In the genomic region with DNA sequence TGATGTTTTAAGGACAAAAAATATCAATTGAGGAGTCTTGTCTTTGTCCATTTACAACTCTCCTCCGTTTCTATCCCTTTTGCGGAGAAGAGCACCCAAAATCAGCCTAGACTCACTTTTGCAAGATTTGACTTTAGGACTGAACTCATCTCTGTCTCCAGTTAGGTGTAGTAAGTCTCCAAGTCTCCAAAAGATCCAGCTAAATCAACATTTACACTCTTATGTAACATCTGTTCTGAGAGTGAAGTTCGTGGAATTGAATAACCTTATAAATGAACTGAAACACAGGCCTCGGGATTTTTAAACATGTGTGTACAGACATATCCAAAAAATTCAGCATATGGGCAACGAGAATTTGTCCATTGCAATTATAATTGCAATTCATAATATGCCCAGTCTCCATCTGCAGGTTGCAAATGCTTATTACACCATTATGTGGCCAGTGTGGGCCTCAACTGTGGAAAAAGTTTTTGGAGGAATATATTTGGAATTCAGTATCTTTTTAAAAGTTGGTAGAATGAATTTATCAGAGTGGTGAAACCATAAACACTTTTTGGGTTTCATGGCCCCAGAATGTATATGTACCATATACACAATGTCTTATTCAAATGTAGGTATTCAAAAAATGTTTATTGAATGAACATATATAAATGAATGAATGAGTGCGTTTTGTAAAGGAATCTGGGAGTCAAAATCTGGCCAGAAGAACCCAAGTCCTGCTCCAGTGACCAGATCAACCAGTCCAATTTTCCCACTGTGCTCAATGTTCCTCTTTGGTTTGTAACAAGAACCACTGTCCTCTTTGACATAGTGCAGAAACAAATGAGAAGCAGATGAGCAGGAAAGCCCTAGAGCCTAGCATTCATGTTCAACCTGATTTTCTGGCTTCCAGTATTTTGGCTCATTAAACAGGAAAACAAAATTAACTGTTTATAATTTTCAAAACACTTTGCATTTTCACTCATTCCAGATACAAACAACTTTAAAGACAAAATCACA, we compare ENCODE assay signal across 19 cellular contexts. TPM values are rescaled to one million over a fixed set of nuclear protein-coding genes. Genes with fewer than 3 reads are reported as not detected.
DNase-seq lines count a peak whose midpoint lies in the region; ATAC-seq, FAIRE-seq and TF ChIP-seq lines count a peak whose summit lies in the region.
"Had no signal": no experiment of that assay in that cellular context is flagged by ENCODE, and none has a peak within 500 bp of the region (broad histone marks: within the 10 kb centered on the region; RNA-seq: fewer than 3 reads in every experiment).

No MANE protein-coding gene starts in this region.

- H3K27me3 ChIP-seq in BJ (ENCODE audit: control insufficient read depth, insufficient read depth, low read length) (peaks cover 5% of the 10 kb centered on the region), brain microvascular endothelial cell (replicated peaks) (no peaks in the 10 kb centered on the region), HepG2 (ENCODE audit: control insufficient read depth in 1 of 2, insufficient read depth in 2 of 2, low read length in 2 of 2) (no peaks in the 10 kb centered on the region; a peak in 1 of 5 replicates), uterus (no peaks in the 10 kb centered on the region)
- H3K27me3 ChIP-seq: testis had no signal

- peaks cover 22% of the 10 kb centered on the region for H3K27me3 Mint-ChIP-seq in HFFc6 (ENCODE audit: insufficient read depth)
- H3K27me3 Mint-ChIP-seq: activated CD4-positive, alpha-beta memory T cell treated with anti-CD3 and anti-CD28 coated beads, Interleukin-2, amount 10 ng/mL, durations not matched to agents 7 days and 5 days had no signal

- no peak overlapping the region for H3K4me2 ChIP-seq in HepG2 (ENCODE audit: low read depth, low read length)

- no peaks in the 10 kb centered on the region for H3K36me3 ChIP-seq in BJ (ENCODE audit: control insufficient read depth, insufficient read depth, low read length)
- no peaks in the 10 kb centered on the region for H3K36me3 ChIP-seq in brain microvascular endothelial cell (replicated peaks)
- no peaks in the 10 kb centered on the region for H3K36me3 ChIP-seq in HepG2 (replicated peaks in 1 of 2; ENCODE audit: control insufficient read depth in 1 of 2, insufficient read depth in 2 of 2, low read length in 2 of 2)
- H3K36me3 ChIP-seq in uterus = no peaks in the 10 kb centered on the region

- H3K4me1 ChIP-seq in HepG2 (ENCODE audit: insufficient read depth, low read length) (0 out of 2 replicates have a peak, but pooled peaks cover 8% of the 10 kb centered on the region), uterus (no peaks in the 10 kb centered on the region)
- H3K4me1 ChIP-seq: testis had no signal

- H3K9me3 ChIP-seq in HepG2 (ENCODE audit: low read length) (no peaks in the 10 kb centered on the region), uterus (no peaks in the 10 kb centered on the region)
- H3K9me3 ChIP-seq: testis had no signal

- H2AFZ ChIP-seq in HepG2 (ENCODE audit: low read length) = no peak overlapping the region

- no peak overlapping the region for H3K27ac Mint-ChIP-seq in HFFc6
- H3K27ac Mint-ChIP-seq: activated CD4-positive, alpha-beta memory T cell treated with anti-CD3 and anti-CD28 coated beads, Interleukin-2, amount 10 ng/mL, durations not matched to agents 7 days and 5 days had no signal

- no peaks in the 10 kb centered on the region for H3K36me3 Mint-ChIP-seq in HFFc6 (ENCODE audit: low read depth)

- H3K27ac ChIP-seq in brain microvascular endothelial cell (no peak overlapping the region), HepG2 (ENCODE audit: extremely low read length, insufficient read depth, low read length) (no peak overlapping the region), uterus (no peak overlapping the region)
- H3K27ac ChIP-seq: testis had no signal

- H3K4me3 ChIP-seq in BJ (ENCODE audit: low read depth, low read length) (no peak overlapping the region), brain microvascular endothelial cell (ENCODE audit: low read depth, low read length) (no peak overlapping the region), HepG2 (replicated peaks in 1 of 3; ENCODE audit: insufficient read depth in 1 of 3, low read depth in 2 of 3, low read length in 3 of 3) (no peak overlapping the region), uterus (no peak overlapping the region)
- H3K4me3 ChIP-seq: testis had no signal

- H3K9ac ChIP-seq in HepG2 (ENCODE audit: insufficient read depth, low read depth, low read length) = no peak overlapping the region

- ATAC-seq in HepG2 = peak; percentile 40; the same call in 1 of the 3 replicates

- TF ChIP-seq RAD21 in HepG2 (CRISPR knock-in tag; IDR thresholded peaks at IDR 0.05) = no peak

- no peaks in the 10 kb centered on the region for H3K79me2 ChIP-seq in HepG2 (ENCODE audit: insufficient read depth, low read length)

- no peaks in the 10 kb centered on the region for H3K9me3 Mint-ChIP-seq in HFFc6
- H3K9me3 Mint-ChIP-seq: activated CD4-positive, alpha-beta memory T cell treated with anti-CD3 and anti-CD28 coated beads, Interleukin-2, amount 10 ng/mL, durations not matched to agents 7 days and 5 days had no signal

- DNase-seq in BJ (ENCODE audit: low read depth) (no peak), HFFc6 (no peak), brain microvascular endothelial cell (no peak), HepG2 (ENCODE audit: low spot score) (no peak), uterus (no peak), medulla oblongata (ENCODE audit: extremely low spot score) (no peak), Kasumi-1 (lab: John Stamatoyannopoulos, UW) (no peak), NCI-H2171 (lab: John Stamatoyannopoulos, UW) (no peak)
- DNase-seq: activated CD4-positive, alpha-beta memory T cell treated with anti-CD3 and anti-CD28 coated beads, Interleukin-2, amount 10 ng/mL, durations not matched to agents 7 days and 5 days; activated effector memory CD4-positive, alpha-beta T cell treated with Interleukin-2 at 50 U/mL for 16 hours; aorta; effector memory CD4-positive, alpha-beta T cell; islet precursor cell; NCI-H2081 treated with DMSO at 0.1 percent for 48 hours; NCI-H82; Right ventricle myocardium superior; T1000; testis had no signal

- FAIRE-seq in HepG2 (lab: Jason Lieb, UNC) = no peak
- FAIRE-seq: GM12891 had no signal

- POLR2A ChIA-PET in BJ (lab: Charles Lee) = no interaction called here
- POLR2A ChIA-PET in HepG2 (lab: Yijun Ruan, JAX) = no interaction called here

- TF ChIP-seq EP300 in HepG2 (IDR thresholded peaks at IDR 0.05; ENCODE audit: low read depth in 2 of 2, low read length in 2 of 2) (no peak), HepG2 (CRISPR knock-in tag; IDR thresholded peaks at IDR 0.05; ENCODE audit: borderline replicate concordance) (no peak)

- in situ Hi-C loops in brain microvascular endothelial cell (cut with HindIII; ENCODE audit: low pct_ligation_motif_present, low sequenced_read_pairs) = no loop called here
- in situ Hi-C loops in HepG2 (cut with HindIII; ENCODE audit: extremely low pct_ligation_motif_present, low pct_unique_long_range_greater_than_20kb) = no loop called here

- H3K4me1 Mint-ChIP-seq in HFFc6 (ENCODE audit: low read depth) = no peaks in the 10 kb centered on the region

- TF ChIP-seq CTCF in BJ (IDR thresholded peaks at IDR 0.05; ENCODE audit: insufficient read depth, low read depth, low read length) (peak; percentile 19; the same call in 1 of the 2 replicates), HFFc6 (IDR thresholded peaks at IDR 0.05) (peak; percentile 64), brain microvascular endothelial cell (IDR thresholded peaks at IDR 0.05; ENCODE audit: low read depth, low read length, missing control alignments) (peak; percentile 39), HepG2 (CRISPR knock-in tag; IDR thresholded peaks at IDR 0.05) (no peak), uterus (IDR thresholded peaks at IDR 0.05) (no peak)

- H3K4me3 Mint-ChIP-seq in HFFc6 = no peak overlapping the region
- H3K4me3 Mint-ChIP-seq: activated CD4-positive, alpha-beta memory T cell treated with anti-CD3 and anti-CD28 coated beads, Interleukin-2, amount 10 ng/mL, durations not matched to agents 7 days and 5 days had no signal

- intact Hi-C loops in HepG2 (cut with micrococcal nuclease; ENCODE audit: unreplicated experiment) = no loop called here
- intact Hi-C loops in uterus (cut with DNase I; ENCODE audit: low total_unique reads) = no loop called here

- WGBS in HepG2 (ENCODE audit: low lambda C conversion rate) = 26% methylated on average over 6 of the region's 6 CpGs

- no peak for TF ChIP-seq POLR2A in HepG2 (IDR thresholded peaks at IDR 0.05; ENCODE audit: insufficient read depth in 1 of 2, low read depth in 2 of 2, low read length in 2 of 2)
- TF ChIP-seq POLR2A in uterus (IDR thresholded peaks at IDR 0.05) = no peak

- CTCF ChIA-PET in BJ (lab: Yijun Ruan, JAX) = interaction anchor here (0.6 to 1.6 kb wide), 3 partner anchors 20 to 222 kb away, joined by 3 to 6 read pairs (median 4); no protein-coding TSS in a partner anchor
- CTCF ChIA-PET in HepG2 (lab: Yijun Ruan, JAX; ENCODE audit: low intra/inter-chr PET ratio, low total read pairs) = no interaction called here

- no TSS peak for BruUV-seq in HepG2 (replicated peaks; lab: Mats Ljungman, UMichigan)

- H4K20me1 ChIP-seq in HepG2 (ENCODE audit: insufficient read depth, low read length) = no peaks in the 10 kb centered on the region

RNA-seq across cellular contexts. Expression of gene FAM124B, which starts 23.5 kb away (rescaled TPM):
- polyA plus RNA-seq in BJ (2011; rRNA removed) = 0.04 TPM in 1 of 2 replicates, not detected in the other
- polyA minus RNA-seq in BJ (2011; rRNA and poly(A)+ RNA removed) = not detected in 2 replicates
- under 1 TPM in 1 of 6 experiments, not detected in 5; 0.10 TPM for total RNA-seq in HFFc6 (2021; fragmentation: NEBNext Ultra II Directional; extraction: Animal tissue kit (Norgen Biotek cat#: 25700))
- total RNA-seq in HepG2 (2016; rRNA removed; fragmentation: Illumina TruSeq; extraction: Trizol) = not detected in 2 replicates
- not detected in 2 replicates for total RNA-seq in HepG2 (2016; cell fraction: cytosol; rRNA removed; fragmentation: Illumina TruSeq; extraction: Trizol; ENCODE audit: low read depth)
- not detected in 2 replicates for total RNA-seq in HepG2 (2016; cell fraction: insoluble cytoplasmic fraction; rRNA removed; fragmentation: Illumina TruSeq; extraction: Trizol)
- not detected in 2 replicates for total RNA-seq in HepG2 (2016; cell fraction: membrane; rRNA removed; fragmentation: Illumina TruSeq; extraction: Trizol)
- not detected in 2 replicates for total RNA-seq in HepG2 (2016; cell fraction: nucleus; rRNA removed; fragmentation: Illumina TruSeq; extraction: Trizol)
- not detected in 2 replicates for polyA plus RNA-seq in HepG2 (2011; rRNA removed)
- not detected in 2 replicates for polyA plus RNA-seq in HepG2 (2011; cell fraction: cytosol; rRNA removed)
- not detected in 2 replicates for polyA plus RNA-seq in HepG2 (2011; cell fraction: nucleus; rRNA removed)
- polyA plus RNA-seq in HepG2 (2012) = not detected in 2 replicates
- not detected in 2 replicates for polyA plus RNA-seq in HepG2 (2016; cell fraction: cytosol; fragmentation: Illumina TruSeq; extraction: Trizol; ENCODE audit: low read depth)
- not detected in 2 replicates for polyA plus RNA-seq in HepG2 (2016; cell fraction: insoluble cytoplasmic fraction; fragmentation: Illumina TruSeq; extraction: Trizol; ENCODE audit: low read depth)
- polyA plus RNA-seq in HepG2 (2016; cell fraction: membrane; fragmentation: Illumina TruSeq; extraction: Trizol; ENCODE audit: low read depth) = not detected in 2 replicates
- not detected in 2 replicates for polyA plus RNA-seq in HepG2 (2016; cell fraction: nucleus; fragmentation: Illumina TruSeq; extraction: Trizol; ENCODE audit: insufficient read depth, low read depth)
- polyA minus RNA-seq in HepG2 (2011; rRNA and poly(A)+ RNA removed; ENCODE audit: low replicate concordance) = 0.09 TPM in 1 of 2 replicates, not detected in the other
- not detected in 2 replicates for polyA minus RNA-seq in HepG2 (2011; cell fraction: cytosol; rRNA and poly(A)+ RNA removed)
- not detected in 2 replicates for polyA minus RNA-seq in HepG2 (2011; cell fraction: nucleus; rRNA and poly(A)+ RNA removed)
- total RNA-seq in uterus = 1 to 10 TPM; 4.6 to 7.9 (median 6.5) TPM
- polyA plus RNA-seq: aorta had no signal

Comparison
In these comparisons a context has a peak if more than half of its experiments do, and no peak if none do; other contexts are left out.
1. CTCF ChIP-seq: peak in BJ (single experiment), HFFc6 (single experiment) and brain microvascular endothelial cell (single experiment); none in HepG2 (single experiment) and uterus (0 of 4).